ENCODE assay signal across 8 cellular contexts in the genomic region with DNA sequence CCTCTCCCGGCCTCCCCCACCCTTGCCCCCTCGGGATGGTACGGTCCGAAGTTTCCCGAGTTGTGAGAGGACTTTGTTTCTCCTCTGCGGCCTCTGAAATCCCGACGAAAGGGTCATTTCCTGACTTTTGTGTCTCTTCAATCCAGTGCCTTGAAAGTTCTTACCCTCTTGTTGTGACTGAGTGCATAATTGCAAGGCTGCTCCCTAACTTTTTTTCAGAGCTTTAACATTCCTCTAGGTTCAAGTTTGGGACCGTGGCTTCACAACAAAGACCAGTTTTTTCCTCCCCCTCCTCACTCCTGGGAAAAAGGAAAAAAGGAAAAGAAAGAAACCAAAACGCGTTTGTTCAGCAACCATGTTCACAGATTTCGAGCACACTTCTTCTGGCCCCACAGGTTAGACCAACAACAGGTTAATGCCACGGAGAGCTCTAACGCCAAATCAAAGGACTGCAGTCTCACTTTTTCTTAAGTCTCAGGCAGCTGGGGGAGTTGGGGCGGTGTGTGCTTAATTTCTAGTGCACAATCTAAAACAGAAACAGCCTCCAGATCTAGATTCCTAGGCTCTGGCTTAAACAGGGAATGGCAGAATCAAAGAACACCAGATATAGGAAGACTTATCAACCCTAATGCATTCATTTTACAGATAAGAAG.
A peak's percentile ranks its signal among the peaks of the same experiment; 100 is the strongest.
DNase-seq lines count a peak whose midpoint lies in the region; ATAC-seq, FAIRE-seq and TF ChIP-seq lines count a peak whose summit lies in the region.

No MANE protein-coding gene starts in this region.

- TF ChIP-seq CTCF in A549 (IDR thresholded peaks at IDR 0.05) (no peak), IMR-90 (conservative IDR thresholded peaks at IDR 0.05; ENCODE audit: low read depth, low read length) (no peak), mucosa of descending colon (IDR thresholded peaks at IDR 0.05) (no peak)

- H3K4me1 ChIP-seq in A549 (peaks cover 25% of the 10 kb centered on the region), IMR-90 (ENCODE audit: control insufficient read depth, insufficient read depth, low read length) (peaks cover 9% of the 10 kb centered on the region), mucosa of descending colon (ENCODE audit: low read depth) (peaks cover 37% of the 10 kb centered on the region)

- no peaks in the 10 kb centered on the region for H3K9me3 Mint-ChIP-seq in dendritic cell treated with granulocyte-macrophage colony-stimulating factor and Interleukin-4, amounts not matched to agents 40 ng/mL and 50 ng/mL, for 4 days

- H3K27ac Mint-ChIP-seq in dendritic cell treated with granulocyte-macrophage colony-stimulating factor and Interleukin-4, amounts not matched to agents 40 ng/mL and 50 ng/mL, for 4 days: peak overlapping the region; percentile 99

- H3K27me3 Mint-ChIP-seq in dendritic cell treated with granulocyte-macrophage colony-stimulating factor and Interleukin-4, amounts not matched to agents 40 ng/mL and 50 ng/mL, for 4 days: peaks cover 21% of the 10 kb centered on the region

- H3K14ac ChIP-seq in IMR-90 (replicated peaks; ENCODE audit: low read depth, low read length): peak overlapping the region; percentile 80

- peak overlapping the region; percentile 71 for H3K18ac ChIP-seq in IMR-90 (ENCODE audit: low read depth, low read length)

- no peak for FAIRE-seq in A549 (lab: Jason Lieb, UNC)

- no peak for TF ChIP-seq EP300 in A549 (IDR thresholded peaks at IDR 0.05)

- peak overlapping the region; percentile 33; the same call in 1 of the 2 replicates for H2AK5ac ChIP-seq in IMR-90 (ENCODE audit: low read depth, low read length)

- H3K4ac ChIP-seq in IMR-90 (ENCODE audit: low read depth, low read length): peak overlapping the region; percentile 92

- no peaks in the 10 kb centered on the region for H3K36me3 Mint-ChIP-seq in dendritic cell treated with granulocyte-macrophage colony-stimulating factor and Interleukin-4, amounts not matched to agents 40 ng/mL and 50 ng/mL, for 4 days (ENCODE audit: low read depth)

- H4K5ac ChIP-seq in IMR-90 (ENCODE audit: low read depth, low read length): peak overlapping the region; percentile 76

- no peaks in the 10 kb centered on the region for H3K9me3 ChIP-seq in A549
- H3K9me3 ChIP-seq in IMR-90 (ENCODE audit: control insufficient read depth, insufficient read depth, low read length): no peaks in the 10 kb centered on the region
- H3K9me3 ChIP-seq in mucosa of descending colon: no peaks in the 10 kb centered on the region

- H3K27ac ChIP-seq in A549: peak overlapping the region; percentile 84 to 88
- peak overlapping the region; percentile 85 for H3K27ac ChIP-seq in IMR-90 (ENCODE audit: insufficient read depth, low read length)

- peak overlapping the region; percentile 86 to 96 for H4K8ac ChIP-seq in IMR-90 (ENCODE audit: low read depth in 2 of 2, low read length in 2 of 2)

- peak overlapping the region; percentile 62 for H3K23ac ChIP-seq in IMR-90 (ENCODE audit: low read depth, low read length)

- H2AK9ac ChIP-seq in IMR-90 (replicated peaks; ENCODE audit: low read depth, low read length, poor library complexity): peak overlapping the region; percentile 86

- no TSS peak for BruUV-seq in IMR-90 (replicated peaks; lab: Mats Ljungman, UMichigan)

- peak overlapping the region; percentile 84 for H3K4me2 ChIP-seq in A549
- H3K4me2 ChIP-seq in IMR-90 (ENCODE audit: low read depth, low read length): peak overlapping the region; percentile 81

- H3K4me3 ChIP-seq in A549 (peak overlapping the region; percentile 52), IMR-90 (ENCODE audit: insufficient read depth, low read depth, low read length) (peak overlapping the region; percentile 28), mucosa of descending colon (peak overlapping the region; percentile 15)

- TF ChIP-seq POLR2A in A549 (IDR thresholded peaks at IDR 0.05; ENCODE audit: low read length) (no peak), IMR-90 (IDR thresholded peaks at IDR 0.05; ENCODE audit: low read depth, low read length) (no peak)

- H4K91ac ChIP-seq in IMR-90 (ENCODE audit: insufficient read depth, low read depth, low read length): peak overlapping the region; percentile 91

- peaks cover 0 to 8% of the 10 kb centered on the region in 2 experiments; a peak in 1 of 4 replicates for H3K79me1 ChIP-seq in IMR-90 (ENCODE audit: low read depth in 1 of 2, low read length in 2 of 2)

- peak overlapping the region; percentile 19 for H2BK20ac ChIP-seq in IMR-90 (ENCODE audit: low read depth, low read length)

- H3K9ac ChIP-seq in IMR-90 (ENCODE audit: low read depth, low read length): peak overlapping the region; percentile 85

- in situ Hi-C loops in IMR-90 (cut with MboI; ENCODE audit: low sequenced_read_pairs): no loop called here

- intact Hi-C loops in IMR-90 (cut with micrococcal nuclease) (loop anchor here (2.0 to 5.0 kb wide), 4 partner anchors 55 to 279 kb away; partner anchors contain the start of gene SPRED1), mucosa of descending colon (cut with DNase I, micrococcal nuclease) (no loop called here)
- intact Hi-C loops in dendritic cell treated with granulocyte-macrophage colony-stimulating factor and Interleukin-4, amounts not matched to agents 40 ng/mL and 50 ng/mL, for 4 days (cut with micrococcal nuclease): loop anchor here (1.0 to 5.0 kb wide), 3 partner anchors 11 to 179 kb away; partner anchors contain the start of gene SPRED1

- peak overlapping the region; percentile 94 for H2AFZ ChIP-seq in IMR-90 (replicated peaks; ENCODE audit: low read length, poor library complexity)

- dilution Hi-C loops in IMR-90 (cut with HindIII; ENCODE audit: low sequenced_read_pairs, unreplicated experiment): no loop called here

- TF ChIP-seq RAD21 in A549 (conservative IDR thresholded peaks at IDR 0.05 in 1 of 2, IDR thresholded peaks at IDR 0.05 in 1 of 2) (no peak), IMR-90 (IDR thresholded peaks at IDR 0.05; ENCODE audit: low read length) (no peak)

- H3K4me1 Mint-ChIP-seq in dendritic cell treated with granulocyte-macrophage colony-stimulating factor and Interleukin-4, amounts not matched to agents 40 ng/mL and 50 ng/mL, for 4 days (ENCODE audit: low read depth): peaks cover 76% of the 10 kb centered on the region

- peak overlapping the region; percentile 63 for H2BK5ac ChIP-seq in IMR-90 (ENCODE audit: low read depth, low read length, poor library complexity, severe bottlenecking)

- H2BK15ac ChIP-seq in IMR-90 (ENCODE audit: low read depth, low read length): peak overlapping the region; percentile 95

- peak in 1 of 2 experiments; percentile 30 for DNase-seq in A549 (ENCODE audit: low read depth in 1 of 2, low spot score in 1 of 2)
- peak; percentile 35 for DNase-seq in IMR-90
- DNase-seq in mucosa of descending colon: peak in 1 of 3 donors; percentile 57
- DNase-seq in HPDE6-E6E7 (ENCODE audit: extremely low spot score): no peak
- DNase-seq in HUDEP-2 (lab: John Stamatoyannopoulos, UW; ENCODE audit: unreplicated experiment in 76 of 76): no peak
- DNase-seq in NK-92 (lab: John Stamatoyannopoulos, UW; ENCODE audit: unreplicated experiment): no peak

- CTCF ChIA-PET in A549 (lab: Yijun Ruan, JAX) (interaction anchor here (1.1 to 1.3 kb wide), 2 partner anchors 31 to 280 kb away, joined by 3 read pairs; no protein-coding TSS in a partner anchor), IMR-90 (lab: Yijun Ruan, JAX) (interaction anchor here (0.6 kb wide), 1 partner anchor 296 kb away, joined by 3 read pairs; no protein-coding TSS in a partner anchor)

- H4K20me1 ChIP-seq in IMR-90 (ENCODE audit: insufficient read depth, low read length): no peaks in the 10 kb centered on the region

- H3K36me3 ChIP-seq in IMR-90 (ENCODE audit: control insufficient read depth, insufficient read depth, low read length) (no peaks in the 10 kb centered on the region), mucosa of descending colon (ENCODE audit: low read depth) (no peaks in the 10 kb centered on the region)

- H2BK120ac ChIP-seq in IMR-90 (ENCODE audit: low read depth, low read length): peak overlapping the region; percentile 79

- H3K27me3 ChIP-seq in IMR-90 (ENCODE audit: control insufficient read depth, insufficient read depth, low read length): no peaks in the 10 kb centered on the region

- 62% methylated on average over 11 of the region's 15 CpGs for WGBS in A549 (ENCODE audit: missing lambda C conversion rate)
- WGBS in IMR-90 (ENCODE audit: extremely low coverage in 2 of 2, insufficient read length in 1 of 2), 2 experiments: 38% methylated on average over 4 of the region's 15 CpGs; no CpG with 5 or more reads in 1 of the 2 experiments

- ATAC-seq in A549: peak; percentile 44 to 47; a peak in 4 of 6 replicates
- peak; percentile 34 for ATAC-seq in IMR-90 (ENCODE audit: low read depth)
- peak; percentile 10 for ATAC-seq in mucosa of descending colon
- ATAC-seq in HG02938 (IDR thresholded peaks at IDR 0.05; ENCODE audit: unreplicated experiment): no peak

- H3K9me1 ChIP-seq in IMR-90 (ENCODE audit: insufficient read depth, low read length): peaks cover 12% of the 10 kb centered on the region; the same call in 1 of the 2 replicates

- H3K4me3 Mint-ChIP-seq in dendritic cell treated with granulocyte-macrophage colony-stimulating factor and Interleukin-4, amounts not matched to agents 40 ng/mL and 50 ng/mL, for 4 days: peak overlapping the region; percentile 69

- H3K56ac ChIP-seq in IMR-90 (ENCODE audit: extremely low read depth, insufficient read depth, low read length): peak overlapping the region; percentile 92

- POLR2A ChIA-PET in A549 (lab: Yijun Ruan, JAX) (interaction anchor here (1.9 kb wide), 1 partner anchor 178 kb away, joined by 52 read pairs; the partner anchor contains the start of gene SPRED1), IMR-90 (lab: Charles Lee; ENCODE audit: unreplicated experiment) (interaction anchor here (2.5 kb wide), 1 partner anchor 178 kb away, joined by 12 read pairs; the partner anchor contains the start of gene SPRED1)

TF ChIP-seq in A549, 52 proteins besides CTCF, POLR2A, EP300 and RAD21 (continues in another document):
- TF ChIP-seq, protein P1, sequence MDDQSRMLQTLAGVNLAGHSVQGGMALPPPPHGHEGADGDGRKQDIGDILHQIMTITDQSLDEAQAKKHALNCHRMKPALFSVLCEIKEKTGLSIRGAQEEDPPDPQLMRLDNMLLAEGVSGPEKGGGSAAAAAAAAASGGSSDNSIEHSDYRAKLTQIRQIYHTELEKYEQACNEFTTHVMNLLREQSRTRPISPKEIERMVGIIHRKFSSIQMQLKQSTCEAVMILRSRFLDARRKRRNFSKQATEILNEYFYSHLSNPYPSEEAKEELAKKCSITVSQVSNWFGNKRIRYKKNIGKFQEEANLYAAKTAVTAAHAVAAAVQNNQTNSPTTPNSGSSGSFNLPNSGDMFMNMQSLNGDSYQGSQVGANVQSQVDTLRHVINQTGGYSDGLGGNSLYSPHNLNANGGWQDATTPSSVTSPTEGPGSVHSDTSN (IDR thresholded peaks at IDR 0.05): no peak

TF ChIP-seq in IMR-90, 13 proteins besides CTCF, POLR2A, EP300 and RAD21 (continues in another document):
- TF ChIP-seq MAZ (IDR thresholded peaks at IDR 0.05; ENCODE audit: borderline replicate concordance, low read depth, low read length) (no peak), BHLHE40 (IDR thresholded peaks at IDR 0.05; ENCODE audit: low read depth, low read length) (0 out of 2 replicates have a peak, but pooled peaks have one; percentile 2)

Comparison
In these comparisons a context has a peak if more than half of its experiments do, and no peak if none do; other contexts are left out.
1. intact Hi-C loops: an anchor here in IMR-90 (2.0 to 5.0 kb wide) and dendritic cell treated with granulocyte-macrophage colony-stimulating factor and Interleukin-4, amounts not matched to agents 40 ng/mL and 50 ng/mL, for 4 days (1.0 to 5.0 kb wide); none called in mucosa of descending colon.